25 cellular contexts compared by ENCODE assay signal in the genomic region with DNA sequence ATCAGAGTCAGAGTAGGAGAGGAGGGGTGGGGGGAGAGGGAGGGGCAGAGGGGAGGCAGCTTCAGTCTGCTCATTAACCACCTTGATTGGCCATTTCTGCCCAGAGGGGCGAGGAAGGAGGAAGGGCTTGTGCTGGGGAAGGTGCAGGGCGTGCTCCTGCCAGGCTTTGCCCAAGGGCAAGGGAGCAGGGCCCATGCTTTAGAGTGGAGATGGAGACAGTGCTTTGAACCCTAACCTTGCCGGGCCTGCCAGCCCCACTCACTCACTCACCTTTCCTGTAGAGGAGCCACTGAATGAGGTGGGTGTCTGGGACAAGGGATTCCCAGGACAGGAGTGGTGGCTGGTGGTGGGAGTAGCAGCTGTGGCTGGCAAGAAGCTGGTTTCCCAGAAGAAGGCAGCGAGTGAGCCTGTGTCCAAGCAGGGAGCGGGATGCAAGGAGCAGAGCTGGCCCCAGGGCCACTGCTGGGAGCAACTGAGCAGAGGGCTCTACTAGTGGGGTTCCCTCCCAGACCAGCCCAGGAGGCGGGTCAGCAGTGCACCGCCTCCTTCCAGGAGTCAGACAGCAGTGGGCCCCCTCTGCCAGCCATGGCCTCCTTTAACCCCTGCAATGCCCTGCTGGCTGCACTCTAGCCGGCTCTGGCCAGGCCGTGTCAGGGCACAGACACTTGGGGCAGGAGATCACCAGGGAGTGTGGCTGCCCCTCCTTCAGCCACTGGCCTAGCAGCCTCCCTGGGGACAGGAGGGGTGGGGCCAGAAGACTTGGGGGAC. TPM values are rescaled to one million over a fixed set of nuclear protein-coding genes. Genes with fewer than 3 reads are reported as not detected.
"Had no signal": no experiment of that assay in that cellular context is flagged by ENCODE, and none has a peak within 500 bp of the region (broad histone marks: within the 10 kb centered on the region; RNA-seq: fewer than 3 reads in every experiment).

No MANE protein-coding gene starts in this region.

- H3K36me3 Mint-ChIP-seq: activated CD8-positive, alpha-beta memory T cell treated with anti-CD3 and anti-CD28 coated beads, Interleukin-2, amount 10 ng/mL, durations not matched to agents 7 days and 5 days; stimulated activated effector memory CD8-positive, alpha-beta T cell treated with anti-CD3 and anti-CD28 coated beads, Interleukin-12 subunit alpha, Interleukin-12 subunit beta, amount 100 ng/mL, for 72 hours had no signal

- H3K79me2 ChIP-seq: hepatocyte had no signal

- H3K4me3 Mint-ChIP-seq: activated CD4-positive, alpha-beta memory T cell treated with anti-CD3 and anti-CD28 coated beads, Interleukin-2, amount 10 ng/mL, durations not matched to agents 7 days and 5 days; activated CD4-positive, alpha-beta T cell treated with anti-CD3 and anti-CD28 coated beads for 36 hours; activated CD8-positive, alpha-beta memory T cell treated with anti-CD3 and anti-CD28 coated beads, Interleukin-2, amount 10 ng/mL, durations not matched to agents 7 days and 5 days; nephron progenitor cell; stimulated activated effector memory CD8-positive, alpha-beta T cell treated with anti-CD3 and anti-CD28 coated beads, Interleukin-12 subunit alpha, Interleukin-12 subunit beta, amount 100 ng/mL, for 72 hours; T-helper 17 cell had no signal

- H3K27me3 ChIP-seq: hepatocyte, upper lobe of left lung had no signal

- FAIRE-seq: small intestine had no signal

- H3K9me3 ChIP-seq: body of pancreas, psoas muscle, thoracic aorta, upper lobe of left lung had no signal

- H2AFZ ChIP-seq: hepatocyte had no signal

- H3K4me3 ChIP-seq: body of pancreas, hepatocyte, lung, psoas muscle, thoracic aorta, upper lobe of left lung had no signal

- H3K27ac Mint-ChIP-seq: activated CD4-positive, alpha-beta memory T cell treated with anti-CD3 and anti-CD28 coated beads, Interleukin-2, amount 10 ng/mL, durations not matched to agents 7 days and 5 days; activated CD4-positive, alpha-beta T cell treated with anti-CD3 and anti-CD28 coated beads for 36 hours; activated CD8-positive, alpha-beta memory T cell treated with anti-CD3 and anti-CD28 coated beads, Interleukin-2, amount 10 ng/mL, durations not matched to agents 7 days and 5 days; activated T-helper 2 cell treated with anti-CD3 and anti-CD28 coated beads, Interferon-gamma antibody, Interleukin-2, Interleukin-4, amounts not matched to agents 10 μg/mL and 5 μg/mL and 100 μg/mL, durations not matched to agents 14 hours and 24 hours and 36 hours; nephron progenitor cell; stimulated activated effector memory CD8-positive, alpha-beta T cell treated with anti-CD3 and anti-CD28 coated beads, Interleukin-12 subunit alpha, Interleukin-12 subunit beta, amount 100 ng/mL, for 72 hours; T-helper 17 cell had no signal

- ATAC-seq: activated CD4-positive, alpha-beta T cell treated with anti-CD3 and anti-CD28 coated beads for 36 hours; activated CD8-positive, alpha-beta memory T cell treated with anti-CD3 and anti-CD28 coated beads, Interleukin-2, amount 10 ng/mL, durations not matched to agents 7 days and 5 days; body of pancreas; foreskin keratinocyte; left colon; psoas muscle; right cardiac atrium; stimulated activated effector memory CD8-positive, alpha-beta T cell treated with anti-CD3 and anti-CD28 coated beads, Interleukin-12 subunit alpha, Interleukin-12 subunit beta, amount 100 ng/mL, for 72 hours; T-helper 17 cell had no signal

- H3K36me3 ChIP-seq: thoracic aorta, upper lobe of left lung had no signal

- H3K4me2 ChIP-seq: hepatocyte had no signal

- H3K4me1 ChIP-seq: foreskin keratinocyte, psoas muscle had no signal

- H3K9me3 Mint-ChIP-seq: activated CD4-positive, alpha-beta memory T cell treated with anti-CD3 and anti-CD28 coated beads, Interleukin-2, amount 10 ng/mL, durations not matched to agents 7 days and 5 days; activated T-helper 2 cell treated with anti-CD3 and anti-CD28 coated beads, Interferon-gamma antibody, Interleukin-2, Interleukin-4, amounts not matched to agents 10 μg/mL and 5 μg/mL and 100 μg/mL, durations not matched to agents 14 hours and 24 hours and 36 hours; nephron progenitor cell; stimulated activated effector memory CD8-positive, alpha-beta T cell treated with anti-CD3 and anti-CD28 coated beads, Interleukin-12 subunit alpha, Interleukin-12 subunit beta, amount 100 ng/mL, for 72 hours had no signal

- H3K27ac ChIP-seq: body of pancreas, epithelial cell of prostate, foreskin keratinocyte, hepatocyte, psoas muscle, thoracic aorta, upper lobe of left lung had no signal

- DNase-seq: activated CD4-positive, alpha-beta memory T cell treated with anti-CD3 and anti-CD28 coated beads, Interleukin-2, amount 10 ng/mL, durations not matched to agents 7 days and 5 days; activated CD4-positive, alpha-beta T cell treated with anti-CD3 and anti-CD28 coated beads for 36 hours; activated CD8-positive, alpha-beta memory T cell treated with anti-CD3 and anti-CD28 coated beads, Interleukin-2, amount 10 ng/mL, durations not matched to agents 7 days and 5 days; activated naive CD4-positive, alpha-beta T cell treated with Interleukin-2 at 50 U/mL for 16 hours; body of pancreas; foreskin keratinocyte; islet precursor cell; left colon; midbrain; nephron progenitor cell; psoas muscle; right cardiac atrium; small intestine; stimulated activated CD4-positive, alpha-beta T cell treated with anti-CD3 and anti-CD28 coated beads, Interleukin-4, amount 100 ng/mL, for 24 hours; T-helper 17 cell had no signal

RNA-seq across cellular contexts. Expression of a gene that starts 3.6 kb away (rescaled TPM):
- total RNA-seq: body of pancreas, cardiac septum, dermis microvascular lymphatic vessel endothelial cell, fibroblast of lung, foreskin keratinocyte, psoas muscle, right cardiac atrium had no signal
- polyA plus RNA-seq: fibroblast of lung, foreskin keratinocyte, right cardiac atrium had no signal
